ENCODE assay signal across 11 cellular contexts in the genomic region with DNA sequence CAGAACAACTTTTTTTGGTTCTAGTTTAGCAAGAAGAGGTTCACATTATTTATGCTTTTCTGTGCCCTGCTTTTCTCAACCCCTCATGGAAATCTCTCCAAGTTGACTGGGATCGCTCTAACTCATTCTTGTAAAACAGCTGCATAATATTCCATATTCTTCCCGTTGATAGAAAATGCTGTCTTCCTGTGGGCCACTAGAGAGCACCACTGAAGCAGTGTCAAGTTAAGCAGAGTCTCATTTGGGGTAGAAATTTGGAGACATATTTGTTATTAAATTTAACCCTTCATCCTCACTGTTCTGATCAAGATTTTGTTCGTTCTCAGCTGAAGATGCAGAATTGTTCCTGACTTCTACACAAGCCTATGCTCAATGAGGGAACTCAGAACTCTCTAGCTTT.
DNase-seq lines count a peak whose midpoint lies in the region; ATAC-seq, FAIRE-seq and TF ChIP-seq lines count a peak whose summit lies in the region.
"Had no signal": no experiment of that assay in that cellular context is flagged by ENCODE, and none has a peak within 500 bp of the region (broad histone marks: within the 10 kb centered on the region; RNA-seq: fewer than 3 reads in every experiment).

No MANE protein-coding gene starts in this region.

- H3K4me3 ChIP-seq in adipocyte (ENCODE audit: low read length) = no peak overlapping the region
- no peak overlapping the region for H3K4me3 ChIP-seq in liver (ENCODE audit: low read depth in 1 of 3, low read length in 3 of 3)

- H3K9ac ChIP-seq in adipocyte (ENCODE audit: low read length) = no peak overlapping the region
- no peak overlapping the region for H3K9ac ChIP-seq in liver (ENCODE audit: low read depth in 1 of 2, low read length in 2 of 2)

- TF ChIP-seq RAD21 in liver (IDR thresholded peaks at IDR 0.05) = peak; percentile 55 to 77

- H3K27me3 ChIP-seq in adipocyte (replicated peaks; ENCODE audit: control insufficient read depth, insufficient read depth, low read length) (no peaks in the 10 kb centered on the region), liver (ENCODE audit: control insufficient read depth in 4 of 4, insufficient read depth in 4 of 4, low read length in 3 of 4) (no peaks in the 10 kb centered on the region)

- TF ChIP-seq POLR2A in GM12892 (IDR thresholded peaks at IDR 0.05; ENCODE audit: low read depth, low read length) = no peak

- H3K4me3 Mint-ChIP-seq in CD14-positive monocyte = no peak overlapping the region
- H3K4me3 Mint-ChIP-seq: naive B cell had no signal

- WGBS in liver = 89% methylated on average over 3 of the region's 3 CpGs

- DNase-seq in CD14-positive monocyte (ENCODE audit: low spot score) (no peak), HCEC 1CT (peak; percentile 17), adipocyte (ENCODE audit: low read depth) (peak; percentile 5), GM12892 (ENCODE audit: insufficient read length) (no peak), NCI-H2107 treated with DMSO at 0.1 percent for 48 hours (lab: John Stamatoyannopoulos, UW; ENCODE audit: unreplicated experiment) (no peak)
- DNase-seq in activated effector memory CD4-positive, alpha-beta T cell treated with Interleukin-2 at 50 U/mL for 16 hours = no peak
- DNase-seq: GDM1, naive B cell had no signal

- no peak overlapping the region for H3K27ac Mint-ChIP-seq in CD14-positive monocyte

- H3K27ac ChIP-seq in liver (ENCODE audit: low read depth in 1 of 2, low read length in 2 of 2) = no peak overlapping the region

- H3K9me3 Mint-ChIP-seq in CD14-positive monocyte = peaks cover 0 to 2% (median 0%) of the 10 kb centered on the region in 7 donors
- H3K9me3 Mint-ChIP-seq: naive B cell had no signal

- TF ChIP-seq CTCF in CD14-positive monocyte (IDR thresholded peaks at IDR 0.05) (peak; percentile 47), liver (IDR thresholded peaks at IDR 0.05; ENCODE audit: low read depth, low read length, missing input control) (peak; percentile 28)

- no peaks in the 10 kb centered on the region for H3K9me3 ChIP-seq in adipocyte (ENCODE audit: control insufficient read depth, low read length)
- no peaks in the 10 kb centered on the region for H3K9me3 ChIP-seq in liver (ENCODE audit: control insufficient read depth in 4 of 4, low read length in 3 of 4)

- no peak for FAIRE-seq in GM12892 (lab: Jason Lieb, UNC)
- FAIRE-seq: colon had no signal

- ATAC-seq in HG03378 (IDR thresholded peaks at IDR 0.05; ENCODE audit: unreplicated experiment) = no peak

- H3K4me1 ChIP-seq in adipocyte (ENCODE audit: control insufficient read depth, insufficient read depth, low read length) (peaks cover 14% of the 10 kb centered on the region), liver (ENCODE audit: control insufficient read depth in 4 of 4, insufficient read depth in 4 of 4, low read length in 3 of 4) (peaks cover 0 to 4% (median 0%) of the 10 kb centered on the region in 4 donors)

- peaks cover 6% of the 10 kb centered on the region for H3K4me1 Mint-ChIP-seq in CD14-positive monocyte
- H3K4me1 Mint-ChIP-seq: naive B cell had no signal

- no peaks in the 10 kb centered on the region for H3K36me3 Mint-ChIP-seq in CD14-positive monocyte
- H3K36me3 Mint-ChIP-seq: naive B cell had no signal

- H3K36me3 ChIP-seq in adipocyte (ENCODE audit: control insufficient read depth, insufficient read depth, low read length, severe bottlenecking) (no peaks in the 10 kb centered on the region), liver (ENCODE audit: control insufficient read depth in 4 of 4, insufficient read depth in 3 of 4, low read depth in 1 of 4, low read length in 3 of 4) (no peaks in the 10 kb centered on the region)

- intact Hi-C loops in CD14-positive monocyte (cut with micrococcal nuclease) = no loop called here

- peaks cover 0 to 2% (median 2%) of the 10 kb centered on the region in 3 donors for H3K27me3 Mint-ChIP-seq in CD14-positive monocyte (ENCODE audit: low read depth in 3 of 3)
- H3K27me3 Mint-ChIP-seq: naive B cell had no signal

TF ChIP-seq in liver, 16 proteins besides CTCF, POLR2A, EP300 and RAD21:
- TF ChIP-seq HNF4A (conservative IDR thresholded peaks at IDR 0.05) (no peak), FOXA2 (IDR thresholded peaks at IDR 0.05) (no peak), EGR1 (IDR thresholded peaks at IDR 0.05; ENCODE audit: low read depth in 2 of 2) (no peak), YY1 (IDR thresholded peaks at IDR 0.05) (no peak), GABPA (IDR thresholded peaks at IDR 0.05 in 1 of 2, conservative IDR thresholded peaks at IDR 0.05 in 1 of 2) (no peak)
- TF ChIP-seq, protein P1, sequence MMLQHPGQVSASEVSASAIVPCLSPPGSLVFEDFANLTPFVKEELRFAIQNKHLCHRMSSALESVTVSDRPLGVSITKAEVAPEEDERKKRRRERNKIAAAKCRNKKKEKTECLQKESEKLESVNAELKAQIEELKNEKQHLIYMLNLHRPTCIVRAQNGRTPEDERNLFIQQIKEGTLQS (IDR thresholded peaks at IDR 0.05) = no peak

Comparison
In these comparisons a context has a peak if more than half of its experiments do, and no peak if none do; other contexts are left out.
1. DNase-seq: peak in HCEC 1CT (single experiment) and adipocyte (single experiment); none in CD14-positive monocyte (single experiment), activated effector memory CD4-positive, alpha-beta T cell treated with Interleukin-2 at 50 U/mL for 16 hours (single experiment), GM12892 (single experiment) and NCI-H2107 treated with DMSO at 0.1 percent for 48 hours (single experiment).